ENCODE assay signal across 13 cellular contexts in the genomic region with DNA sequence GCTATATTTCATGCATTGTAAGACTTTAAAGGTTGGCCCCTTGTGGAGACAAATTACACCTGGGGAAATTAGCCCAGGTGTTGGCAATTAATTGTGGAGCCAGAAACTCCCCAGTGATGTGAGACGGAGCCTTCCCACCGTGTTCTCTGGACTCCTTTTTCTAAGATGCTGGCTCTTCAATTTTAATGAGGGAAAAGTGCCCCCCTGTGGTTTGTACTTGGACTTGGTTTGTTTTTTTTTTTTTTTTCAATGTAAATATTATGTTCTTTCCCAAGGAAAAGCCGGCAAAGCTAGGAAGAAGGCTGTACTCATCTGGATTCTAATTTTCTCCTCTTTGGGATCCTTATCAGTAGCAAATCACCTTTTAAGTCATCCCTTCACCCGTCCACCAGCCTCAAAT. TPM values are rescaled to one million over a fixed set of nuclear protein-coding genes. Genes with fewer than 3 reads are reported as not detected.
A peak's percentile ranks its signal among the peaks of the same experiment; 100 is the strongest.
DNase-seq lines count a peak whose midpoint lies in the region; ATAC-seq, FAIRE-seq and TF ChIP-seq lines count a peak whose summit lies in the region.
"Had no signal": no experiment of that assay in that cellular context is flagged by ENCODE, and none has a peak within 500 bp of the region (broad histone marks: within the 10 kb centered on the region; RNA-seq: fewer than 3 reads in every experiment).

No MANE protein-coding gene starts in this region.

- H3K4me3 ChIP-seq in mammary epithelial cell (replicated peaks in 1 of 3; ENCODE audit: insufficient read depth in 1 of 3, low read depth in 2 of 3, low read length in 3 of 3) (no peak overlapping the region), epithelial cell of proximal tubule (ENCODE audit: low read depth, low read length) (no peak overlapping the region)
- H3K4me3 ChIP-seq: BLaER1 had no signal

- H3K4me1 ChIP-seq in mammary epithelial cell (ENCODE audit: insufficient read depth, low read length): no peaks in the 10 kb centered on the region

- no peaks in the 10 kb centered on the region for H3K9me3 Mint-ChIP-seq in MCF 10A (ENCODE audit: unreplicated experiment)
- H3K9me3 Mint-ChIP-seq in activated naive CD4-positive, alpha-beta T cell treated with anti-CD3 and anti-CD28 coated beads, Interleukin-2, amount 50 U/mL, for 72 hours: peaks cover 3 to 5% of the 10 kb centered on the region in 2 donors

- H3K4me2 ChIP-seq in mammary epithelial cell (ENCODE audit: insufficient read depth, low read depth, low read length): no peak overlapping the region
- H3K4me2 ChIP-seq: BLaER1 had no signal

- H3K36me3 ChIP-seq in mammary epithelial cell (ENCODE audit: insufficient read depth, low read length): no peaks in the 10 kb centered on the region
- H3K36me3 ChIP-seq: BLaER1 had no signal

- H3K79me2 ChIP-seq in mammary epithelial cell (ENCODE audit: insufficient read depth, low read length): no peaks in the 10 kb centered on the region

- POLR2A ChIA-PET in MCF 10A (lab: Yijun Ruan, JAX): no interaction called here

- no peak for FAIRE-seq in urothelium cell line (lab: Jason Lieb, UNC)
- FAIRE-seq: colon had no signal

- H4K20me1 ChIP-seq in mammary epithelial cell (ENCODE audit: insufficient read depth, low read length): no peaks in the 10 kb centered on the region
- H4K20me1 ChIP-seq: BLaER1 had no signal

- no peaks in the 10 kb centered on the region for H3K9me3 ChIP-seq in mammary epithelial cell (replicated peaks; ENCODE audit: insufficient read depth, low read length)

- no peak overlapping the region for H3K4me3 Mint-ChIP-seq in MCF 10A (ENCODE audit: unreplicated experiment)
- H3K4me3 Mint-ChIP-seq: activated CD4-positive, alpha-beta T cell treated with anti-CD3 and anti-CD28 coated beads, Interleukin-2, amount 10 ng/mL, durations not matched to agents 7 days and 5 days had no signal

- dilution Hi-C loops in mammary epithelial cell (cut with HindIII; ENCODE audit: low sequenced_read_pairs): no loop called here

- no peak overlapping the region for H2AFZ ChIP-seq in mammary epithelial cell (ENCODE audit: low read depth, low read length)

- in situ Hi-C loops in mammary epithelial cell (cut with MboI; ENCODE audit: low sequenced_read_pairs in 2 of 2): no loop called here

- WGBS in mammary epithelial cell (ENCODE audit: low coverage, missing lambda C conversion rate): 21% methylated on average over 4 of the region's 4 CpGs

- H3K27ac ChIP-seq in mammary epithelial cell (ENCODE audit: insufficient read depth, low read depth, low read length): no peak overlapping the region
- H3K27ac ChIP-seq: BLaER1 had no signal

- BruUV-seq in MCF 10A (replicated peaks; lab: Mats Ljungman, UMichigan) (no TSS peak), mammary epithelial cell (replicated peaks; lab: Mats Ljungman, UMichigan) (no TSS peak)

- peak; percentile 24 for DNase-seq in MCF 10A (ENCODE audit: unreplicated experiment)
- DNase-seq in mammary epithelial cell: no peak
- DNase-seq in OCI-M1 (lab: John Stamatoyannopoulos, UW): peak; percentile 77
- no peak for DNase-seq in epithelial cell of proximal tubule (ENCODE audit: low read depth)
- DNase-seq in urothelium cell line (ENCODE audit: low spot score): peak; percentile 17
- DNase-seq in activated naive CD4-positive, alpha-beta T cell treated with anti-CD3 and anti-CD28 coated beads, Interleukin-2, amount 50 U/mL, for 72 hours (ENCODE audit: low spot score in 2 of 2): no peak
- no peak for DNase-seq in mesenteric fat pad (ENCODE audit: low spot score)
- DNase-seq: activated CD4-positive, alpha-beta T cell treated with anti-CD3 and anti-CD28 coated beads, Interleukin-2, amount 10 ng/mL, durations not matched to agents 7 days and 5 days; activated effector memory CD4-positive, alpha-beta T cell treated with Interleukin-2 at 50 U/mL for 16 hours; glutamatergic neuron had no signal

- no peak overlapping the region for H3K27ac Mint-ChIP-seq in MCF 10A (ENCODE audit: low read depth, unreplicated experiment)
- no peak overlapping the region for H3K27ac Mint-ChIP-seq in activated naive CD4-positive, alpha-beta T cell treated with anti-CD3 and anti-CD28 coated beads, Interleukin-2, amount 50 U/mL, for 72 hours
- H3K27ac Mint-ChIP-seq: activated CD4-positive, alpha-beta T cell treated with anti-CD3 and anti-CD28 coated beads, Interleukin-2, amount 10 ng/mL, durations not matched to agents 7 days and 5 days had no signal

- CTCF ChIA-PET in MCF 10A (lab: Yijun Ruan, JAX) (interaction anchor here (0.6 to 1.4 kb wide), 4 partner anchors 9 to 933 kb away, joined by 3 read pairs; no protein-coding TSS in a partner anchor), mammary epithelial cell (lab: Charles Lee; ENCODE audit: low non-redundant PET) (no interaction called here)

- no peaks in the 10 kb centered on the region for H3K4me1 Mint-ChIP-seq in MCF 10A (ENCODE audit: insufficient read depth, unreplicated experiment)

- no peak for ATAC-seq in activated naive CD4-positive, alpha-beta T cell treated with anti-CD3 and anti-CD28 coated beads, Interleukin-2, amount 50 U/mL, for 72 hours
- no peak for ATAC-seq in HG03196 (IDR thresholded peaks at IDR 0.05; ENCODE audit: unreplicated experiment)

- H3K27me3 ChIP-seq in mammary epithelial cell (ENCODE audit: insufficient read depth, low read length): no peaks in the 10 kb centered on the region
- H3K27me3 ChIP-seq: BLaER1 had no signal

- H3K9ac ChIP-seq in mammary epithelial cell (ENCODE audit: insufficient read depth, low read length): no peak overlapping the region
- H3K9ac ChIP-seq: BLaER1 had no signal

- H3K27me3 Mint-ChIP-seq in MCF 10A (ENCODE audit: insufficient read depth, unreplicated experiment): no peaks in the 10 kb centered on the region

- H3K36me3 Mint-ChIP-seq in MCF 10A (ENCODE audit: insufficient read depth, unreplicated experiment): peaks cover 7% of the 10 kb centered on the region
- peaks cover 0 to 6% of the 10 kb centered on the region in 2 donors for H3K36me3 Mint-ChIP-seq in activated naive CD4-positive, alpha-beta T cell treated with anti-CD3 and anti-CD28 coated beads, Interleukin-2, amount 50 U/mL, for 72 hours

- TF ChIP-seq CTCF in MCF 10A (IDR thresholded peaks at IDR 0.05; ENCODE audit: unreplicated experiment) (peak; percentile 17), mammary epithelial cell (conservative IDR thresholded peaks at IDR 0.05 in 1 of 2, IDR thresholded peaks at IDR 0.05 in 1 of 2; ENCODE audit: extremely low read depth in 1 of 2, insufficient read depth in 1 of 2, low read depth in 1 of 2, low read length in 2 of 2) (peak in 1 of 2 donors; percentile 20), epithelial cell of proximal tubule (conservative IDR thresholded peaks at IDR 0.05; ENCODE audit: low read depth, low read length) (peak; percentile 26)

- intact Hi-C loops in MCF 10A (cut with micrococcal nuclease): no loop called here
- intact Hi-C loops in mammary epithelial cell (cut with micrococcal nuclease): loop anchor here (1.0 kb wide), 1 partner anchor 184 kb away; no protein-coding TSS in a partner anchor

RNA-seq across cellular contexts. Expression of gene ST8SIA6, which starts 20.2 kb away (rescaled TPM):
- total RNA-seq in MCF 10A (2022): 0.19 and 0.52 TPM in 2 replicates
- under 1 TPM in 1 of 2 donors, not detected in 1; 0.17 TPM for total RNA-seq in mammary epithelial cell
- polyA plus RNA-seq in mammary epithelial cell: not detected
- not detected for polyA minus RNA-seq in mammary epithelial cell
- 0.23 TPM in 1 of 2 replicates, not detected in the other for total RNA-seq in epithelial cell of proximal tubule
- under 1 TPM in 1 of 2 donors, not detected in 1; 0.10 TPM for total RNA-seq in activated naive CD4-positive, alpha-beta T cell treated with anti-CD3 and anti-CD28 coated beads, Interleukin-2, amount 50 U/mL, for 72 hours
- total RNA-seq in mesenteric fat pad: 0.35 TPM

Comparison
In these comparisons a context has a peak if more than half of its experiments do, and no peak if none do; other contexts are left out.
1. DNase-seq: peak in MCF 10A (single experiment), OCI-M1 (single experiment) and urothelium cell line (single experiment); none in mammary epithelial cell (single experiment), epithelial cell of proximal tubule (single experiment), activated naive CD4-positive, alpha-beta T cell treated with anti-CD3 and anti-CD28 coated beads, Interleukin-2, amount 50 U/mL, for 72 hours (0 of 2) and mesenteric fat pad (single experiment).